15 cellular contexts compared by ENCODE assay signal in genomic region chr1:47838562-47839459, GRCh38.
"Had no signal": no experiment of that assay in that cellular context is flagged by ENCODE, and none has a peak within 500 bp of the region (broad histone marks: within the 10 kb centered on the region; RNA-seq: fewer than 3 reads in every experiment).

No MANE protein-coding gene starts in this region.

- DNase-seq: activated CD4-positive, alpha-beta T cell treated with anti-CD3 and anti-CD28 coated beads, Interleukin-2, amount 10 ng/mL, durations not matched to agents 24 days and 14 days; activated T-cell treated with anti-CD3 and anti-CD28 coated beads for 4 hours; dermis blood vessel endothelial cell; glutamatergic neuron; left lung; mesenchymal stem cell; naive B cell; nucleus accumbens had no signal

- H3K27ac Mint-ChIP-seq: activated CD4-positive, alpha-beta T cell treated with anti-CD3 and anti-CD28 coated beads, Interleukin-2, amount 10 ng/mL, durations not matched to agents 24 days and 14 days; activated naive CD4-positive, alpha-beta T cell treated with anti-CD3 and anti-CD28 coated beads, Interleukin-2, amount 50 U/mL, for 24 hours; activated T-helper 2 cell treated with anti-CD3 and anti-CD28 coated beads, Interferon-gamma antibody, Interleukin-2, Interleukin-4, amounts not matched to agents 10 μg/mL and 5 μg/mL and 100 μg/mL, durations not matched to agents 14 hours and 24 hours and 36 hours; naive B cell; T-helper 1 cell treated with Interleukin-12 subunit alpha and Interleukin-12 subunit beta and Interleukin-4 antibody, amounts not matched to agents 30 μg/mL and 1 μg/mL, for 36 hours; WTC11 had no signal

- H3K4me1 ChIP-seq: left lung, psoas muscle had no signal

- H3K9me3 Mint-ChIP-seq: activated CD4-positive, alpha-beta T cell treated with anti-CD3 and anti-CD28 coated beads, Interleukin-2, amount 10 ng/mL, durations not matched to agents 24 days and 14 days; activated naive CD4-positive, alpha-beta T cell treated with anti-CD3 and anti-CD28 coated beads, Interleukin-2, amount 50 U/mL, for 24 hours had no signal

- H3K4me3 ChIP-seq: body of pancreas, left lung, psoas muscle, thyroid gland had no signal

- H3K4me3 Mint-ChIP-seq: activated CD4-positive, alpha-beta T cell treated with anti-CD3 and anti-CD28 coated beads, Interleukin-2, amount 10 ng/mL, durations not matched to agents 24 days and 14 days; activated naive CD4-positive, alpha-beta T cell treated with anti-CD3 and anti-CD28 coated beads, Interleukin-2, amount 50 U/mL, for 24 hours; naive B cell; T-helper 1 cell treated with Interleukin-12 subunit alpha and Interleukin-12 subunit beta and Interleukin-4 antibody, amounts not matched to agents 30 μg/mL and 1 μg/mL, for 36 hours; WTC11 had no signal

- H3K36me3 Mint-ChIP-seq: activated naive CD4-positive, alpha-beta T cell treated with anti-CD3 and anti-CD28 coated beads, Interleukin-2, amount 50 U/mL, for 24 hours; naive B cell had no signal

- H3K36me3 ChIP-seq: left lung, thyroid gland had no signal

- H3K27ac ChIP-seq: left lung, psoas muscle, thyroid gland had no signal

- ATAC-seq: body of pancreas, psoas muscle, WTC11 had no signal

- H3K4me1 Mint-ChIP-seq: activated CD4-positive, alpha-beta T cell treated with anti-CD3 and anti-CD28 coated beads, Interleukin-2, amount 10 ng/mL, durations not matched to agents 24 days and 14 days; activated naive CD4-positive, alpha-beta T cell treated with anti-CD3 and anti-CD28 coated beads, Interleukin-2, amount 50 U/mL, for 24 hours; naive B cell had no signal

- H3K27me3 ChIP-seq: body of pancreas, left lung, thyroid gland had no signal

- H3K9me3 ChIP-seq: body of pancreas, thyroid gland had no signal
